In the genomic region with DNA sequence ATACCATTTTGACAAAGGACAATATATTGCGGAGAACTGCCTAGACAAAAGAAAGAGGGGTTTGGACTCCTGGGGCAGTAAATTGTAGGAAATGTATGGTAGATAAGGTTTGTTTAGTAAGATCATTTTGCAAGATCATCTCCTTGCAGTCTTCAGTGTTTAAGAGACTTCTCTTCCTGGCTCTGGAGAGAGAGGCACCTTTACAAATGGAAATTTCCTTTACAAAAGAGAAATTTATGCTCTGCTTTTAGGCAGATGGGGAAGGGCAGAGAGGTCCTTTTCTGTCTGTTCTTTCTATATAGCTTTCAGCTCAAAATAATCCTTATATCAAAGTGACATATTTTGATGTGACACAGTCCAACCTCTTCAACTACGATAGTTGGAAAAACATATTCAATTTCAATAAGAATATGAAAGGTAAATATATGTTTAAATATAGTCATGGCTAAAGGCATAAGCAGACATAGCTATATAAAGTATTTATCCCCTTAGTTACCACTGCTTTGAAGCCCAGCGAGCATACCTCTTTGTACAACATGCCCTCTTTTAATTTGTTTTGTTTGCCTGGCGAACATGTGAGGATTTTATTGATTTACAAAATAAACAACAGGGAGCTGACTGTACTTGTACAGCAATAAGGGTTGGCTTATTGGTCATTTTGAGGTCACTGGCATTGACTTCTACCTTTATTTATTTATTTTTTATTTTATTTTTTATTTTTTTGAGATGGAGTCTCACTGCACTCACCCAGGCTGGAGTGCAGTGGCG, we compare ENCODE assay signal across 28 cellular contexts.
DNase-seq lines count a peak whose midpoint lies in the region; ATAC-seq, FAIRE-seq and TF ChIP-seq lines count a peak whose summit lies in the region.
"Had no signal": no experiment of that assay in that cellular context is flagged by ENCODE, and none has a peak within 500 bp of the region (broad histone marks: within the 10 kb centered on the region; RNA-seq: fewer than 3 reads in every experiment).

No MANE protein-coding gene starts in this region.

- no peak overlapping the region for H3K4me3 ChIP-seq in breast epithelium
- H3K4me3 ChIP-seq in HepG2 (replicated peaks in 1 of 3; ENCODE audit: insufficient read depth in 1 of 3, low read depth in 2 of 3, low read length in 3 of 3), result no peak overlapping the region
- H3K4me3 ChIP-seq in upper lobe of right lung, result no peak overlapping the region
- H3K4me3 ChIP-seq: esophagus muscularis mucosa, heart right ventricle, left ventricle myocardium inferior, SJCRH30, skin epidermis had no signal

- H3K36me3 ChIP-seq in breast epithelium (peaks cover 3% of the 10 kb centered on the region), HepG2 (replicated peaks in 1 of 2; ENCODE audit: control insufficient read depth in 1 of 2, insufficient read depth in 2 of 2, low read length in 2 of 2) (no peaks in the 10 kb centered on the region), upper lobe of right lung (no peaks in the 10 kb centered on the region)
- H3K36me3 ChIP-seq: SJCRH30 had no signal

- H3K9me3 Mint-ChIP-seq in activated T-helper 17 cell treated with anti-CD3 and anti-CD28 coated beads, Interleukin-2, amount 50 U/mL, for 72 hours, result no peaks in the 10 kb centered on the region
- H3K9me3 Mint-ChIP-seq: activated naive CD8-positive, alpha-beta T cell treated with anti-CD3 and anti-CD28 coated beads for 36 hours; T-cell had no signal

- TF ChIP-seq RAD21 in HepG2 (CRISPR knock-in tag; IDR thresholded peaks at IDR 0.05), result no peak

- no peak overlapping the region for H3K4me3 Mint-ChIP-seq in activated T-helper 17 cell treated with anti-CD3 and anti-CD28 coated beads, Interleukin-2, amount 50 U/mL, for 72 hours
- H3K4me3 Mint-ChIP-seq: activated naive CD8-positive, alpha-beta T cell treated with anti-CD3 and anti-CD28 coated beads for 36 hours; T-cell had no signal

- no peaks in the 10 kb centered on the region for H3K36me3 Mint-ChIP-seq in activated T-helper 17 cell treated with anti-CD3 and anti-CD28 coated beads, Interleukin-2, amount 50 U/mL, for 72 hours (ENCODE audit: low read depth)
- H3K36me3 Mint-ChIP-seq: activated naive CD8-positive, alpha-beta T cell treated with anti-CD3 and anti-CD28 coated beads for 36 hours had no signal

- intact Hi-C loops in breast epithelium (cut with DNase I; ENCODE audit: low total_unique reads), result no loop called here
- intact Hi-C loops in HepG2 (cut with micrococcal nuclease; ENCODE audit: unreplicated experiment), result no loop called here
- intact Hi-C loops in upper lobe of right lung (cut with DNase I), result no loop called here

- DNase-seq in T47D (ENCODE audit: low read depth in 1 of 2, low spot score in 1 of 2) (peak; percentile 12 to 17), breast epithelium (ENCODE audit: low spot score in 2 of 2) (no peak), HepG2 (ENCODE audit: low spot score) (no peak), KG1 (lab: John Stamatoyannopoulos, UW) (no peak), upper lobe of right lung (no peak)
- DNase-seq: ACHN; activated CD4-positive, alpha-beta T cell treated with anti-CD3 and anti-CD28 coated beads, Interleukin-2, amount 50 U/mL, for 48 hours; activated CD8-positive, alpha-beta memory T cell treated with anti-CD3 and anti-CD28 coated beads, Interleukin-2, amount 50 U/mL, for 48 hours; activated naive CD8-positive, alpha-beta T cell treated with anti-CD3 and anti-CD28 coated beads for 36 hours; aorta; BE2C; central memory CD4-positive, alpha-beta T cell; DMS79; foreskin keratinocyte; GDM1; heart right ventricle; left ventricle myocardium inferior; naive thymus-derived CD4-positive, alpha-beta T cell; SJCRH30; stimulated activated naive CD8-positive, alpha-beta T cell treated with anti-CD3 and anti-CD28 coated beads, Interleukin-15, Interleukin-2, amounts not matched to agents 100 U/mL and 50 U/mL, for 24 hours; T-cell had no signal

- H3K27ac ChIP-seq in breast epithelium (no peak overlapping the region), VCaP (peak overlapping the region; percentile 98), HepG2 (ENCODE audit: extremely low read length, insufficient read depth, low read length) (no peak overlapping the region), upper lobe of right lung (no peak overlapping the region)
- H3K27ac ChIP-seq: foreskin keratinocyte, heart right ventricle, left ventricle myocardium inferior, SJCRH30, skin epidermis had no signal

- no peak for TF ChIP-seq EP300 in HepG2 (IDR thresholded peaks at IDR 0.05; ENCODE audit: low read depth in 2 of 2, low read length in 2 of 2)
- no peak for TF ChIP-seq EP300 in HepG2 (CRISPR knock-in tag; IDR thresholded peaks at IDR 0.05; ENCODE audit: borderline replicate concordance)

- H3K27me3 Mint-ChIP-seq in activated T-helper 17 cell treated with anti-CD3 and anti-CD28 coated beads, Interleukin-2, amount 50 U/mL, for 72 hours, result no peaks in the 10 kb centered on the region
- H3K27me3 Mint-ChIP-seq: activated naive CD8-positive, alpha-beta T cell treated with anti-CD3 and anti-CD28 coated beads for 36 hours; naive thymus-derived CD4-positive, alpha-beta T cell; T-cell had no signal

- H3K4me1 Mint-ChIP-seq in activated T-helper 17 cell treated with anti-CD3 and anti-CD28 coated beads, Interleukin-2, amount 50 U/mL, for 72 hours, result peaks cover 6% of the 10 kb centered on the region

- FAIRE-seq in HepG2 (lab: Jason Lieb, UNC), result no peak

- POLR2A ChIA-PET in HepG2 (lab: Yijun Ruan, JAX), result no interaction called here

- BruUV-seq in HepG2 (replicated peaks; lab: Mats Ljungman, UMichigan), result no TSS peak

- ATAC-seq in HepG2, result peak; percentile 75
- ATAC-seq in activated T-helper 17 cell treated with anti-CD3 and anti-CD28 coated beads, Interleukin-2, amount 50 U/mL, for 72 hours (replicated peaks), result no peak
- ATAC-seq in upper lobe of right lung, result no peak
- ATAC-seq in HG03045 (IDR thresholded peaks at IDR 0.05; ENCODE audit: unreplicated experiment), result no peak
- ATAC-seq: activated CD4-positive, CD25-positive, alpha-beta regulatory T cell treated with anti-CD3 and anti-CD28 coated beads, Interleukin-2, amount 50 U/mL, for 24 hours; foreskin keratinocyte; HCT116; heart right ventricle; naive thymus-derived CD4-positive, alpha-beta T cell; stimulated activated naive CD8-positive, alpha-beta T cell treated with anti-CD3 and anti-CD28 coated beads, Interleukin-15, Interleukin-2, amounts not matched to agents 100 U/mL and 50 U/mL, for 24 hours; T-cell had no signal

- CTCF ChIA-PET in HepG2 (lab: Yijun Ruan, JAX; ENCODE audit: low intra/inter-chr PET ratio, low total read pairs), result no interaction called here

- in situ Hi-C loops in T47D (cut with HindIII; ENCODE audit: low pct_unique_long_range_greater_than_20kb, low sequenced_read_pairs), result no loop called here
- in situ Hi-C loops in HepG2 (cut with HindIII; ENCODE audit: extremely low pct_ligation_motif_present, low pct_unique_long_range_greater_than_20kb), result no loop called here

- H3K4me1 ChIP-seq in breast epithelium (no peaks in the 10 kb centered on the region), HepG2 (ENCODE audit: insufficient read depth, low read length) (no peaks in the 10 kb centered on the region), upper lobe of right lung (peaks cover 16% of the 10 kb centered on the region)
- H3K4me1 ChIP-seq: BE2C, foreskin keratinocyte, SJCRH30 had no signal

- no peak overlapping the region for H3K4me2 ChIP-seq in HepG2 (ENCODE audit: low read depth, low read length)

- TF ChIP-seq POLR2A in breast epithelium (IDR thresholded peaks at IDR 0.05) (no peak), HepG2 (IDR thresholded peaks at IDR 0.05; ENCODE audit: insufficient read depth in 1 of 2, low read depth in 2 of 2, low read length in 2 of 2) (no peak)

- H3K9me3 ChIP-seq in breast epithelium (no peaks in the 10 kb centered on the region), HepG2 (ENCODE audit: low read length) (no peaks in the 10 kb centered on the region), upper lobe of right lung (no peaks in the 10 kb centered on the region)
- H3K9me3 ChIP-seq: BE2C, esophagus muscularis mucosa, heart right ventricle, left ventricle myocardium inferior, SJCRH30 had no signal

- H3K27me3 ChIP-seq in breast epithelium (no peaks in the 10 kb centered on the region), HepG2 (ENCODE audit: control insufficient read depth in 1 of 2, insufficient read depth in 2 of 2, low read length in 2 of 2) (no peaks in the 10 kb centered on the region), upper lobe of right lung (no peaks in the 10 kb centered on the region)
- H3K27me3 ChIP-seq: BE2C, esophagus muscularis mucosa, foreskin keratinocyte, heart right ventricle, SJCRH30 had no signal

- no peaks in the 10 kb centered on the region for H4K20me1 ChIP-seq in HepG2 (ENCODE audit: insufficient read depth, low read length)

- H3K79me2 ChIP-seq in HepG2 (ENCODE audit: insufficient read depth, low read length), result no peaks in the 10 kb centered on the region

- TF ChIP-seq CTCF in breast epithelium (IDR thresholded peaks at IDR 0.05) (no peak), VCaP (conservative IDR thresholded peaks at IDR 0.05) (no peak), HepG2 (CRISPR knock-in tag; IDR thresholded peaks at IDR 0.05) (no peak), upper lobe of right lung (IDR thresholded peaks at IDR 0.05) (no peak)

- no peak overlapping the region for H3K27ac Mint-ChIP-seq in activated T-helper 17 cell treated with anti-CD3 and anti-CD28 coated beads, Interleukin-2, amount 50 U/mL, for 72 hours
- H3K27ac Mint-ChIP-seq: activated naive CD8-positive, alpha-beta T cell treated with anti-CD3 and anti-CD28 coated beads for 36 hours had no signal

- WGBS in HepG2 (ENCODE audit: low lambda C conversion rate), result 67% methylated on average over 5 of the region's 5 CpGs

- H3K9ac ChIP-seq in HepG2 (ENCODE audit: insufficient read depth, low read depth, low read length), result no peak overlapping the region

- no peak overlapping the region for H2AFZ ChIP-seq in HepG2 (ENCODE audit: low read length)

TF ChIP-seq in HepG2, 621 proteins besides CTCF, POLR2A, EP300 and RAD21 (continues in another document):
- TF ChIP-seq NR2F1 (CRISPR knock-in tag; IDR thresholded peaks at IDR 0.05) (peak in 1 of 2 experiments; percentile 40; a peak in 1 of 4 replicates), FOXP1 (IDR thresholded peaks at IDR 0.05) (no peak), FOXP1 (CRISPR knock-in tag; IDR thresholded peaks at IDR 0.05) (0 out of 2 replicates have a peak, but pooled peaks have one; percentile 11)
- TF ChIP-seq, protein P1, sequence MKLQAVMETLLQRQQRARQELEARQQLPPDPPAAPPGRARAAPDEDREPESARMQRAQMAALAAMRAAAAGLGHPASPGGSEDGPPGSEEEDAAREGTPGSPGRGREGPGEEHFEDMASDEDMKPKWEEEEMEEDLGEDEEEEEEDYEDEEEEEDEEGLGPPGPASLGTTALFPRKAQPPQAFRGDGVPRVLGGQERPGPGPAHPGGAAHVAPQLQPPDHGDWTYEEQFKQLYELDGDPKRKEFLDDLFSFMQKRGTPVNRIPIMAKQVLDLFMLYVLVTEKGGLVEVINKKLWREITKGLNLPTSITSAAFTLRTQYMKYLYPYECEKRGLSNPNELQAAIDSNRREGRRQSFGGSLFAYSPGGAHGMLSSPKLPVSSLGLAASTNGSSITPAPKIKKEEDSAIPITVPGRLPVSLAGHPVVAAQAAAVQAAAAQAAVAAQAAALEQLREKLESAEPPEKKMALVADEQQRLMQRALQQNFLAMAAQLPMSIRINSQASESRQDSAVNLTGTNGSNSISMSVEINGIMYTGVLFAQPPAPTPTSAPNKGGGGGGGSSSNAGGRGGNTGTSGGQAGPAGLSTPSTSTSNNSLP (IDR thresholded peaks at IDR 0.05; ENCODE audit: low read depth, low read length), result peak; percentile 58; the same call in 1 of the 2 replicates

Comparison
In these comparisons a context has a peak if more than half of its experiments do, and no peak if none do; other contexts are left out.
1. DNase-seq: peak in T47D (2 of 2); none in breast epithelium (0 of 2), HepG2 (single experiment), KG1 (single experiment) and upper lobe of right lung (single experiment).